In the genomic region with DNA sequence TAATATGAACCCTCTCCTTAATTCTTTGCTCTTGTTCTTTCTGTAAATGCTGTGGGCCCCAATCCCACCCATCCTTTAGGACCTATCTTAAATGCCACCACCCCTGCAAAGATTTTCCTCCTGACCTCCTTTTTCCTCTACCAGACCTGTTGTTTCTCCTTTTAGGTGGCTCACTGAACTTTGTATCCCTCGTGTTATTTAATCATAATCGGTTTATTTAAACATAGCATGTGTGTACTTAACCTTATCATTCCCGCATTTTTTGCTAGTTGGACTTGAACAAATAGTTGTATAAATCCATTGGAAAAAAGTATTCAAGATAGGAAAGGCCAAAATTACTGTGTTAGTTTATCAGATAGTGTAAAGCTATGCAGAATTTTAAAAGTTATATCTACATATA, we compare ENCODE assay signal across 9 cellular contexts. TPM values are rescaled to one million over a fixed set of nuclear protein-coding genes. Genes with fewer than 3 reads are reported as not detected.
DNase-seq lines count a peak whose midpoint lies in the region; ATAC-seq, FAIRE-seq and TF ChIP-seq lines count a peak whose summit lies in the region.
"Had no signal": no experiment of that assay in that cellular context is flagged by ENCODE, and none has a peak within 500 bp of the region (broad histone marks: within the 10 kb centered on the region; RNA-seq: fewer than 3 reads in every experiment).

No MANE protein-coding gene starts in this region.

- H3K9ac ChIP-seq in astrocyte (ENCODE audit: low read length): peak overlapping the region; percentile 84
- peak overlapping the region; percentile 94 for H3K9ac ChIP-seq in mesenchymal stem cell (ENCODE audit: low read length)

- no peak overlapping the region for H4K8ac ChIP-seq in mesenchymal stem cell (ENCODE audit: low read length)

- no peak for ATAC-seq in activated T-cell treated with anti-CD3 and anti-CD28 coated beads, Interleukin-2, amount 50 U/mL, for 4 hours
- ATAC-seq in HG03442 (IDR thresholded peaks at IDR 0.05; ENCODE audit: unreplicated experiment): no peak

- no peak overlapping the region for H2BK12ac ChIP-seq in mesenchymal stem cell (ENCODE audit: low read length in 2 of 2)

- peaks cover 11% of the 10 kb centered on the region for H3K79me1 ChIP-seq in mesenchymal stem cell (replicated peaks; ENCODE audit: low read length, poor library complexity, severe bottlenecking)

- H3K27ac Mint-ChIP-seq in astrocyte (ENCODE audit: unreplicated experiment): no peak overlapping the region

- no peak overlapping the region for H3K23ac ChIP-seq in mesenchymal stem cell (ENCODE audit: low read length in 2 of 2)

- H2BK15ac ChIP-seq in mesenchymal stem cell (ENCODE audit: low read depth, poor library complexity, severe bottlenecking): no peak overlapping the region

- WGBS in mesenchymal stem cell: 80% methylated on average over 1 of the region's 3 CpGs

- intact Hi-C loops in tibial artery (cut with DNase I; ENCODE audit: low total_unique reads): no loop called here

- no peak overlapping the region for H4K91ac ChIP-seq in mesenchymal stem cell (ENCODE audit: low read length)

- peak overlapping the region; percentile 99 for H3K4me3 Mint-ChIP-seq in activated T-cell treated with anti-CD3 and anti-CD28 coated beads, Interleukin-2, amount 50 U/mL, for 4 hours
- peak overlapping the region; percentile 83 for H3K4me3 Mint-ChIP-seq in astrocyte (ENCODE audit: unreplicated experiment)

- H3K36me3 ChIP-seq in astrocyte (ENCODE audit: insufficient read depth, low read length) (peaks cover 18% of the 10 kb centered on the region), mesenchymal stem cell (ENCODE audit: control insufficient read depth in 1 of 2, insufficient read depth in 2 of 2, low read depth in 1 of 2, low read length in 2 of 2) (peaks cover 5 to 17% of the 10 kb centered on the region in 2 experiments), tibial artery (peaks cover 17 to 34% (median 18%) of the 10 kb centered on the region in 3 donors)

- TF ChIP-seq CTCF in astrocyte (IDR thresholded peaks at IDR 0.05; ENCODE audit: insufficient read depth, low read depth, low read length) (no peak), tibial artery (IDR thresholded peaks at IDR 0.05) (no peak)

- no peak overlapping the region for H2BK120ac ChIP-seq in mesenchymal stem cell (ENCODE audit: low read depth, low read length)

- H2BK5ac ChIP-seq in mesenchymal stem cell (ENCODE audit: low read depth, low read length, poor library complexity, severe bottlenecking): no peak overlapping the region

- no peak overlapping the region for H3K27ac ChIP-seq in astrocyte (ENCODE audit: low read depth, low read length)
- peak overlapping the region; percentile 68 for H3K27ac ChIP-seq in mesenchymal stem cell (ENCODE audit: low read length, poor library complexity, severe bottlenecking)
- H3K27ac ChIP-seq in tibial artery: peak overlapping the region; percentile 100

- no peaks in the 10 kb centered on the region for H3K27me3 ChIP-seq in astrocyte (ENCODE audit: insufficient read depth, low read length)
- no peaks in the 10 kb centered on the region for H3K27me3 ChIP-seq in mesenchymal stem cell (ENCODE audit: control insufficient read depth in 1 of 2, insufficient read depth in 1 of 2, low read length in 2 of 2)
- H3K27me3 ChIP-seq in tibial artery: no peaks in the 10 kb centered on the region

- H3K4me3 ChIP-seq in astrocyte (ENCODE audit: insufficient read depth, low read depth, low read length) (peak overlapping the region; percentile 49), mesenchymal stem cell (ENCODE audit: insufficient read depth in 1 of 2, low read depth in 1 of 2, low read length in 2 of 2) (peak overlapping the region in 1 of 2 experiments; percentile 72), tibial artery (peak overlapping the region; percentile 95 to 99)

- H3K4me1 Mint-ChIP-seq in activated T-cell treated with anti-CD3 and anti-CD28 coated beads, Interleukin-2, amount 50 U/mL, for 4 hours (ENCODE audit: low read depth): peaks cover 33% of the 10 kb centered on the region
- H3K4me1 Mint-ChIP-seq in astrocyte (ENCODE audit: low read depth, unreplicated experiment): peaks cover 13% of the 10 kb centered on the region

- H2AK5ac ChIP-seq in mesenchymal stem cell (ENCODE audit: low read length, severe bottlenecking): no peak overlapping the region

- H3K4ac ChIP-seq in mesenchymal stem cell (ENCODE audit: low read depth in 1 of 2, low read length in 2 of 2): no peak overlapping the region

- no peak for DNase-seq in activated T-cell treated with anti-CD3 and anti-CD28 coated beads, Interleukin-2, amount 50 U/mL, for 4 hours
- DNase-seq in activated T-cell treated with anti-CD3 and anti-CD28 coated beads, Interleukin-2, amount 50 U/mL, for 48 hours: no peak
- DNase-seq in astrocyte (ENCODE audit: low read depth): no peak
- DNase-seq in mesenchymal stem cell: peak; percentile 4
- no peak for DNase-seq in tibial artery
- no peak for DNase-seq in KBM-7
- no peak for DNase-seq in superior temporal gyrus (ENCODE audit: extremely low spot score)
- DNase-seq: stimulated activated CD4-positive, alpha-beta T cell treated with anti-CD3 and anti-CD28 coated beads, Interleukin-4, amount 100 ng/mL, for 1 hour had no signal

- no peak overlapping the region for H3K18ac ChIP-seq in mesenchymal stem cell (ENCODE audit: low read depth in 1 of 2, low read length in 2 of 2)

- no peak overlapping the region for H3K14ac ChIP-seq in mesenchymal stem cell (ENCODE audit: low read length in 2 of 2)

- H4K20me1 ChIP-seq in astrocyte (ENCODE audit: insufficient read depth, low read length): peaks cover 37% of the 10 kb centered on the region

- peaks cover 8% of the 10 kb centered on the region for H3K4me1 ChIP-seq in astrocyte (ENCODE audit: insufficient read depth, low read length)
- H3K4me1 ChIP-seq in mesenchymal stem cell (ENCODE audit: control insufficient read depth, insufficient read depth, low read depth, low read length): peaks cover 3% of the 10 kb centered on the region
- peaks cover 0 to 28% (median 20%) of the 10 kb centered on the region in 4 donors for H3K4me1 ChIP-seq in tibial artery

- H3K27me3 Mint-ChIP-seq in activated T-cell treated with anti-CD3 and anti-CD28 coated beads, Interleukin-2, amount 50 U/mL, for 4 hours (ENCODE audit: low read depth): no peaks in the 10 kb centered on the region
- H3K27me3 Mint-ChIP-seq in astrocyte (ENCODE audit: low read depth, unreplicated experiment): no peaks in the 10 kb centered on the region

- H3K9me3 Mint-ChIP-seq in activated T-cell treated with anti-CD3 and anti-CD28 coated beads, Interleukin-2, amount 50 U/mL, for 4 hours: no peaks in the 10 kb centered on the region
- no peaks in the 10 kb centered on the region for H3K9me3 Mint-ChIP-seq in astrocyte (ENCODE audit: unreplicated experiment)

- H3K4me2 ChIP-seq in astrocyte (ENCODE audit: low read length) (peak overlapping the region; percentile 88), mesenchymal stem cell (ENCODE audit: low read length, poor library complexity, severe bottlenecking) (no peak overlapping the region)

- H3K9me3 ChIP-seq in astrocyte (ENCODE audit: insufficient read depth, low read depth, low read length): no peaks in the 10 kb centered on the region
- H3K9me3 ChIP-seq in mesenchymal stem cell (ENCODE audit: control insufficient read depth, low read length): no peaks in the 10 kb centered on the region
- no peaks in the 10 kb centered on the region for H3K9me3 ChIP-seq in tibial artery

- H3K79me2 ChIP-seq in astrocyte (ENCODE audit: insufficient read depth, low read length): peaks cover 40% of the 10 kb centered on the region

- H3K36me3 Mint-ChIP-seq in activated T-cell treated with anti-CD3 and anti-CD28 coated beads, Interleukin-2, amount 50 U/mL, for 4 hours (ENCODE audit: insufficient read depth): peaks cover 31% of the 10 kb centered on the region
- peaks cover 19% of the 10 kb centered on the region for H3K36me3 Mint-ChIP-seq in astrocyte (ENCODE audit: low read depth, unreplicated experiment)

- in situ Hi-C loops in KBM-7 (cut with MboI; ENCODE audit: low pct_unique_long_range_greater_than_20kb, low sequenced_read_pairs): no loop called here

- FAIRE-seq in astrocyte (lab: Jason Lieb, UNC): no peak

- H2AFZ ChIP-seq in astrocyte (ENCODE audit: low read depth, low read length) (no peak overlapping the region), mesenchymal stem cell (ENCODE audit: low read depth, low read length) (no peak overlapping the region)

RNA-seq across cellular contexts. Expression of a gene that starts 1.0 kb away (rescaled TPM):
- 10 to 100 TPM; 54.9 to 93.3 (median 88.8) TPM for total RNA-seq in activated T-cell treated with anti-CD3 and anti-CD28 coated beads, Interleukin-2, amount 50 U/mL, for 4 hours
- total RNA-seq in astrocyte: 30.6 and 39.6 TPM in 2 replicates
- polyA plus RNA-seq in mesenchymal stem cell (2013, experiment 1 of 2): 44.7 TPM
- polyA plus RNA-seq in mesenchymal stem cell (2013, experiment 2 of 2): 39.9 TPM
